Comparison of ENCODE assay signal across 20 cellular contexts in the genomic region with DNA sequence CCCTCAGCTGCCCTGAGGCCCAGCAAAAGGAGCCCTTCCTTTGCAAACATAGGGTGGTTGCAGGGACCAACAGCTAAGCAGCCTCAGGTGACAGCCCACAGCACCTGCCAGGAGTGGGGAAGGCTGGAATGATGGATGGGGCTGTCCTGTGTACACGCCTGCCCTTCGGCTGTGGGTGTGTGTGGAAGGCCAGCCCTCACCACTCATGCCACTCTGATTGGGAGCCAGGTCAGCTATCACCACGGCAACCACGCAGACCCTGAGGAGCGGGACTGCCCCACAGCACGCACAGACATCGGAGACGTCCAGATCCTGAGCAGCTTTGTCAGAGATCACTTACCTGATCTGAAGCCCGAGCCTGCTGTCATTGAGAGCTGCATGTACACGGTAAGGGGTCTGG. TPM values are rescaled to one million over a fixed set of nuclear protein-coding genes. Genes with fewer than 3 reads are reported as not detected.
DNase-seq lines count a peak whose midpoint lies in the region; ATAC-seq, FAIRE-seq and TF ChIP-seq lines count a peak whose summit lies in the region.
"Had no signal": no experiment of that assay in that cellular context is flagged by ENCODE, and none has a peak within 500 bp of the region (broad histone marks: within the 10 kb centered on the region; RNA-seq: fewer than 3 reads in every experiment).

No MANE protein-coding gene starts in this region.

- peak in 3 of 4 donors; percentile 30 to 75 (median 35) for ATAC-seq in pancreas

- DNase-seq in NCI-H146 (lab: John Stamatoyannopoulos, UW) (peak; percentile 23), NCI-H146 treated with DMSO at 0.1 percent for 48 hours (lab: John Stamatoyannopoulos, UW; ENCODE audit: unreplicated experiment) (no peak), NCI-H69 (lab: John Stamatoyannopoulos, UW) (peak; percentile 93), islet precursor cell (peak; percentile 71), pancreas (no peak), cortex of kidney (lab: John Stamatoyannopoulos, UW) (no peak), cerebellar cortex (ENCODE audit: low spot score) (no peak)
- no peak for DNase-seq in activated CD4-positive, alpha-beta T cell treated with anti-CD3 and anti-CD28 coated beads, Interleukin-2, amount 50 U/mL, for 48 hours
- DNase-seq: 8988T, DMS 273 treated with DMSO at 0.1 percent for 48 hours, KG1, NCI-H1105 treated with DMSO at 0.1 percent for 48 hours, NCI-H2029 treated with DMSO at 0.1 percent for 48 hours, NCI-H82 had no signal

- H3K4me3 ChIP-seq in pancreas, result no peak overlapping the region
- H3K4me3 ChIP-seq: BLaER1 treated with 17β-estradiol and CSF1 and Interleukin-3, amounts not matched to agents 10 nM and 100 nM had no signal

- no peaks in the 10 kb centered on the region for H3K4me1 ChIP-seq in pancreas

- H3K27ac ChIP-seq in pancreas, result no peak overlapping the region
- H3K27ac ChIP-seq: BLaER1 treated with 17β-estradiol and CSF1 and Interleukin-3, amounts not matched to agents 10 nM and 100 nM; HL-60 had no signal

- WGBS in pancreas, 2 donors, result 78% methylated on average over 10 of the region's 10 CpGs

- no peaks in the 10 kb centered on the region for H3K27me3 ChIP-seq in pancreas
- H3K27me3 ChIP-seq: BLaER1 treated with 17β-estradiol and CSF1 and Interleukin-3, amounts not matched to agents 10 nM and 100 nM had no signal

- no peak for TF ChIP-seq CTCF in pancreas (IDR thresholded peaks at IDR 0.05)

- no peak for FAIRE-seq in pancreas (lab: Jason Lieb, UNC)
- FAIRE-seq: H54, RCC 7860 had no signal

- H3K36me3 ChIP-seq in pancreas, result no peaks in the 10 kb centered on the region
- H3K36me3 ChIP-seq: BLaER1 treated with 17β-estradiol and CSF1 and Interleukin-3, amounts not matched to agents 10 nM and 100 nM had no signal

- intact Hi-C loops in pancreas (cut with DNase I), result no loop called here

- no peaks in the 10 kb centered on the region for H3K9me3 ChIP-seq in pancreas
- H3K9me3 ChIP-seq: BLaER1 treated with 17β-estradiol and CSF1 and Interleukin-3, amounts not matched to agents 10 nM and 100 nM had no signal

RNA-seq across cellular contexts. Expression of a gene that starts 11.9 kb away (rescaled TPM):
- total RNA-seq in pancreas, result 1 to 10 TPM in 1 of 6 donors, under 1 TPM in 5; 0.55 to 1.1 (median 0.76) TPM
- polyA plus RNA-seq in pancreas, result 1 to 10 TPM; 1.3 to 2.9 TPM

RNA-seq across cellular contexts. Expression of a gene that starts 49.0 kb away (rescaled TPM):
- total RNA-seq in pancreas, result 1 to 10 TPM in 1 of 6 donors, under 1 TPM in 5; 0.13 to 1.0 (median 0.52) TPM
- 1 to 10 TPM; 1.6 to 5.0 TPM for polyA plus RNA-seq in pancreas
- total RNA-seq: Daoy, M059J had no signal

Comparison
In these comparisons a context has a peak if more than half of its experiments do, and no peak if none do; other contexts are left out.
1. DNase-seq: peak in NCI-H146 (single experiment), NCI-H69 (single experiment) and islet precursor cell (single experiment); none in NCI-H146 treated with DMSO at 0.1 percent for 48 hours (single experiment), pancreas (0 of 6), cortex of kidney (single experiment), activated CD4-positive, alpha-beta T cell treated with anti-CD3 and anti-CD28 coated beads, Interleukin-2, amount 50 U/mL, for 48 hours (0 of 2) and cerebellar cortex (single experiment).